ENCODE assay signal across 12 cellular contexts in the genomic region with DNA sequence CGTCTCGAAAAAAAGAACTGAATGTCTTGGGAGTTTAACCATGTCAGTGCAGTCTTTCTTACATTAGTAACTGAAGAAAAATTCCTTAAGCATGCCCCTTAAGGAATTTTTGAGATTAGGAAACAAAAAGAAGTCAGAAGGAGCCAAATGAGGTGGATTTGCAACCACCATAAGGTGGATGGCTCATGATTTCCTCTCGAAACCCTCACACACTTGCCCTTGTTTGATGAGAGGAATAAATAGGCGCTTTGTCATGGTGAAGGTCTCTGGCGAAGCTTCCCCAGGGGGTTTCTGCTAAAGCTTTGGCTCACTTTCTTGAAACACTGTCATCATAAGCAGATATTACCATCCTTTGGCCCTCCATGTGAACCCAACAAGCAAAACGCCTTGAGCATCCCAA.
"Had no signal": no experiment of that assay in that cellular context is flagged by ENCODE, and none has a peak within 500 bp of the region (broad histone marks: within the 10 kb centered on the region; RNA-seq: fewer than 3 reads in every experiment).

No MANE protein-coding gene starts in this region.

- H3K4me1 Mint-ChIP-seq: nephron had no signal

- H3K36me3 ChIP-seq: colonic mucosa had no signal

- H3K27ac Mint-ChIP-seq: nephron; stimulated activated memory B cell treated with anti-CD40 and anti-IgM and Interleukin-4, amounts not matched to agents 10 μg/mL and 1 μg/mL and 100 μg/mL, for 72 hours had no signal

- H3K4me3 Mint-ChIP-seq: nephron; stimulated activated memory B cell treated with anti-CD40 and anti-IgM and Interleukin-4, amounts not matched to agents 10 μg/mL and 1 μg/mL and 100 μg/mL, for 72 hours had no signal

- H3K9me3 ChIP-seq: colonic mucosa had no signal

- DNase-seq: activated CD4-positive, alpha-beta T cell treated with anti-CD3 and anti-CD28 coated beads, Interleukin-2, amount 50 U/mL, for 1 hour; activated naive CD4-positive, alpha-beta T cell treated with anti-CD3 and anti-CD28 coated beads, Interleukin-2, amount 50 U/mL, for 16 hours; activated T-cell treated with anti-CD3 and anti-CD28 coated beads for 4 hours; amniotic stem cell; colonic mucosa; hypothalamus; spleen; stimulated activated CD4-positive, alpha-beta T cell treated with anti-CD3 and anti-CD28 coated beads, Interleukin-1b, Interleukin-23, amount 100 ng/mL, for 48 hours; T-helper 2 cell; trophoblast cell had no signal

- H3K4me3 ChIP-seq: colonic mucosa, spleen had no signal

- H3K4me1 ChIP-seq: colonic mucosa, spleen had no signal

- H3K27ac ChIP-seq: colonic mucosa, spleen had no signal

- H3K27me3 ChIP-seq: colonic mucosa, spleen had no signal

- ATAC-seq: stimulated activated memory B cell treated with anti-CD40 and anti-IgM and Interleukin-4, amounts not matched to agents 10 μg/mL and 1 μg/mL and 100 μg/mL, for 72 hours had no signal
